In the genomic region with DNA sequence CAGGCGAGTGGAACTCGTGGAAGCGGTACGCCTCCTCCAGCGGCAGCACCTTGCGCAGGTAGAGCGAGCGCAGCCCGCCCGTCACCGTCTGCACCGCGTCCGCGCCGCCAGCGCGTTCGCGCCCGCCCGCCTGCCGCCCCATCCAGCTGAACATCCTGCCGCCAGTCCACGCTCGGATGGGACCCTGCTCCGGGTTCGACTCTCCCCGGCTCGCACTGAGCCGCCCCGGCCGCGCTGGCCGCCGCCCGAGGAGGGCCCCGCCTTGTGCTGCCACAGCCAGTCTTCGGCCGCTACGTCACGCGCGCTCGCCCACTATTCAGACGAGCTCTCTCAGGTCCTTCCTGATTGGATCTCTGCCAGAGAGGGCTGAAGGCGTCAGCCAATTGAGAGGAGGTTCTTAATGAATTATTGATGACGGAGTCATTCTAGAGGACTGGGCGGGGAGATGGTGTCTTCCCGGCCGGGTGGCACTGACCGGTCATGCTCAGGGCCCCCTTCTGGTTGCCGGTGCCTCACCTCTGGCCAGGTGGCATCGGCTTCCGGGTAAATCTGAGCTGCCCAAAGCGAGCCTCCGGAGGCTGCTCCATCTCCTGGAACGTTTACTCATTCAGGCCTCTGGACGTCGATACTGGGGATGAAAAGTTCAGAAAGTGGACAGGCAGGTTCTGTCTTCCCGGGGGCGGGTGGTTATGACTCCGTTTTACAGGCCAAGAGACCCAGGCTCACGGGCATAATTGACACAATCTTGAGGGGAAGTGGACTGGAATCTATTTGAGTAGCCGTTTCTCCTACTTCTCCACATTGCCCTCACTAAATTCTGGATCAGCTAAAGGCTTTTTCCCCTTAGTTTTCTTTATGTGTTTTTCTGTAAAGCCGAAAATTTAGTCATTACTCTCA, we compare ENCODE assay signal across 8 cellular contexts. TPM values are rescaled to one million over a fixed set of nuclear protein-coding genes. Genes with fewer than 3 reads are reported as not detected.
DNase-seq lines count a peak whose midpoint lies in the region; ATAC-seq, FAIRE-seq and TF ChIP-seq lines count a peak whose summit lies in the region.

A gene (minus strand): TSS at position 217 of the 897 bp plus-strand sequence. CDS start 63 bp downstream, at position 154.

- H3K4me3 ChIP-seq in endodermal cell (ENCODE audit: low read length) (peak within 1 kb of the TSS; percentile 96), mesendoderm (ENCODE audit: low read length) (peak within 1 kb of the TSS; percentile 91)

- H3K27me3 ChIP-seq in endodermal cell (ENCODE audit: control insufficient read depth, insufficient read depth, low read length, poor library complexity, severe bottlenecking): peaks cover 6% of the 10 kb centered on the region
- no peaks in the 10 kb centered on the region for H3K27me3 ChIP-seq in mesendoderm (ENCODE audit: insufficient read depth, low read length, poor library complexity)

- no peak within 1 kb of the TSS for H2BK120ac ChIP-seq in mesendoderm (ENCODE audit: low read depth, low read length)

- no peak within 1 kb of the TSS for H2BK15ac ChIP-seq in mesendoderm (replicated peaks; ENCODE audit: low read depth)

- H3K27me3 Mint-ChIP-seq in activated CD8-positive, alpha-beta memory T cell treated with anti-CD3 and anti-CD28 coated beads, Interleukin-2, amount 10 ng/mL, durations not matched to agents 7 days and 5 days: peaks cover 24% of the 10 kb centered on the region
- peaks cover 2% of the 10 kb centered on the region for H3K27me3 Mint-ChIP-seq in endodermal cell (ENCODE audit: insufficient read depth)

- H3K9me3 Mint-ChIP-seq in activated CD8-positive, alpha-beta memory T cell treated with anti-CD3 and anti-CD28 coated beads, Interleukin-2, amount 10 ng/mL, durations not matched to agents 7 days and 5 days (ENCODE audit: low read depth): no peaks in the 10 kb centered on the region
- no peaks in the 10 kb centered on the region for H3K9me3 Mint-ChIP-seq in endodermal cell

- 3 to 4% methylated on average over 9 to 66 of the region's 66 CpGs for WGBS in endodermal cell (ENCODE audit: insufficient coverage in 1 of 2, insufficient read length in 1 of 2), 2 experiments
- WGBS in mesendoderm (ENCODE audit: extremely low coverage, insufficient coverage, low lambda C conversion rate): no CpG with 5 or more reads among the region's 66 CpGs

- peak within 1 kb of the TSS; percentile 48 for H3K4me2 ChIP-seq in mesendoderm (ENCODE audit: low read length)

- H3K23ac ChIP-seq in mesendoderm (ENCODE audit: low read length): peak within 1 kb of the TSS; percentile 69

- no peak within 1 kb of the TSS for H2AK5ac ChIP-seq in mesendoderm (ENCODE audit: low read length)

- DNase-seq in Caki2 (ENCODE audit: low read depth) (peak; percentile 99), HTR-8/SVneo (ENCODE audit: insufficient read length, low spot score) (peak; percentile 97), NOMO-1 treated with dmso at 0.1 percent for 144 hours (lab: John Stamatoyannopoulos, UW; ENCODE audit: unreplicated experiment) (peak; percentile 96), endodermal cell (peak; percentile 99), mesendoderm (peak; percentile 100)
- peak; percentile 98 for DNase-seq in activated CD8-positive, alpha-beta memory T cell treated with anti-CD3 and anti-CD28 coated beads, Interleukin-2, amount 10 ng/mL, durations not matched to agents 7 days and 5 days
- peak; percentile 84 for DNase-seq in stimulated activated CD8-positive, alpha-beta memory T cell treated with anti-CD3 and anti-CD28 coated beads, Interleukin-15, amount 100 ng/mL, for 1 hour (ENCODE audit: low read depth)

- peak within 1 kb of the TSS; percentile 86 for H3K4me3 Mint-ChIP-seq in activated CD8-positive, alpha-beta memory T cell treated with anti-CD3 and anti-CD28 coated beads, Interleukin-2, amount 10 ng/mL, durations not matched to agents 7 days and 5 days
- peak within 1 kb of the TSS; percentile 83 for H3K4me3 Mint-ChIP-seq in endodermal cell

- CTCF ChIA-PET in activated CD8-positive, alpha-beta memory T cell treated with anti-CD3 and anti-CD28 coated beads, Interleukin-2, amount 10 ng/mL, durations not matched to agents 7 days and 5 days (lab: Charles Lee): interaction anchor here (1.0 to 5.2 kb wide), 9 partner anchors 9 to 198 kb away, joined by 3 to 47 read pairs (median 9); a partner anchor contains a TSS

- FAIRE-seq in HTR-8/SVneo (lab: Jason Lieb, UNC): peak; percentile 80

- H2BK5ac ChIP-seq in mesendoderm (ENCODE audit: low read length): peak within 1 kb of the TSS; percentile 77

- peak within 1 kb of the TSS; percentile 85 for H3K18ac ChIP-seq in mesendoderm (ENCODE audit: low read length)

- H3K27ac ChIP-seq in endodermal cell (ENCODE audit: low read depth, low read length) (no peak within 1 kb of the TSS), mesendoderm (ENCODE audit: low read depth, low read length) (peak within 1 kb of the TSS; percentile 3)

- no peaks in the 10 kb centered on the region for H3K79me1 ChIP-seq in mesendoderm (ENCODE audit: low read length)

- in situ Hi-C loops in Caki2 (cut with HindIII; ENCODE audit: low pct_unique_long_range_greater_than_20kb, low sequenced_read_pairs): no loop called here

- H3K36me3 ChIP-seq in endodermal cell (ENCODE audit: control insufficient read depth, insufficient read depth, low read length) (no peaks in the 10 kb centered on the region), mesendoderm (ENCODE audit: control insufficient read depth, insufficient read depth, low read length) (no peaks in the 10 kb centered on the region)

- H3K9me3 ChIP-seq in endodermal cell (ENCODE audit: control insufficient read depth, low read length): no peaks in the 10 kb centered on the region

- ATAC-seq in GM21367 (IDR thresholded peaks at IDR 0.05; ENCODE audit: unreplicated experiment): peak; percentile 69
- peak; percentile 92 for ATAC-seq in activated CD8-positive, alpha-beta memory T cell treated with anti-CD3 and anti-CD28 coated beads, Interleukin-2, amount 10 ng/mL, durations not matched to agents 7 days and 5 days

- H3K79me2 ChIP-seq in mesendoderm (ENCODE audit: control insufficient read depth, insufficient read depth, low read length): peaks cover 31% of the 10 kb centered on the region

- H4K5ac ChIP-seq in mesendoderm (ENCODE audit: low read length): no peak within 1 kb of the TSS

- peak within 1 kb of the TSS; percentile 91 for H3K27ac Mint-ChIP-seq in activated CD8-positive, alpha-beta memory T cell treated with anti-CD3 and anti-CD28 coated beads, Interleukin-2, amount 10 ng/mL, durations not matched to agents 7 days and 5 days
- H3K27ac Mint-ChIP-seq in endodermal cell: peak within 1 kb of the TSS; percentile 92

- H3K56ac ChIP-seq in mesendoderm (ENCODE audit: low read length): peak within 1 kb of the TSS; percentile 99

- H3K4me1 Mint-ChIP-seq in activated CD8-positive, alpha-beta memory T cell treated with anti-CD3 and anti-CD28 coated beads, Interleukin-2, amount 10 ng/mL, durations not matched to agents 7 days and 5 days: peaks cover 48% of the 10 kb centered on the region
- peaks cover 24% of the 10 kb centered on the region for H3K4me1 Mint-ChIP-seq in endodermal cell

- H3K36me3 Mint-ChIP-seq in activated CD8-positive, alpha-beta memory T cell treated with anti-CD3 and anti-CD28 coated beads, Interleukin-2, amount 10 ng/mL, durations not matched to agents 7 days and 5 days: peaks cover 8% of the 10 kb centered on the region
- no peaks in the 10 kb centered on the region for H3K36me3 Mint-ChIP-seq in endodermal cell (ENCODE audit: low read depth)

- no peak within 1 kb of the TSS for H4K8ac ChIP-seq in mesendoderm (ENCODE audit: low read depth, low read length)

- H3K9ac ChIP-seq in endodermal cell (ENCODE audit: extremely low read depth, low read length, poor library complexity, severe bottlenecking): peak within 1 kb of the TSS; percentile 52
- H3K9ac ChIP-seq in mesendoderm (ENCODE audit: low read length): peak within 1 kb of the TSS; percentile 95

- TF ChIP-seq CTCF in endodermal cell (conservative IDR thresholded peaks at IDR 0.05): peak; percentile 65

- H3K4me1 ChIP-seq in endodermal cell (ENCODE audit: control insufficient read depth, insufficient read depth, low read length): no peaks in the 10 kb centered on the region
- peaks cover 10% of the 10 kb centered on the region for H3K4me1 ChIP-seq in mesendoderm (ENCODE audit: control insufficient read depth, low read depth, low read length)

- H3K4ac ChIP-seq in mesendoderm (ENCODE audit: low read depth, low read length): no peak within 1 kb of the TSS

RNA-seq across cellular contexts. Expression of the gene that starts here (rescaled TPM):
- 3.0 and 3.8 TPM in 2 replicates for total RNA-seq in Caki2 (2014; rRNA removed; shearing (Covaris generic); ENCODE audit: low replicate concordance)
- total RNA-seq in activated CD8-positive, alpha-beta memory T cell treated with anti-CD3 and anti-CD28 coated beads, Interleukin-2, amount 10 ng/mL, durations not matched to agents 7 days and 5 days: 10 to 100 TPM; 15.6 to 19.8 TPM
- 10 to 100 TPM; 16.9 to 17.3 TPM for total RNA-seq in endodermal cell
- polyA plus RNA-seq in endodermal cell (2013, experiment 1 of 2): 6.8 TPM
- 7.0 TPM for polyA plus RNA-seq in endodermal cell (2013, experiment 2 of 2)
- 14.7 TPM for polyA plus RNA-seq in mesendoderm (2013, experiment 1 of 2)
- 14.6 TPM for polyA plus RNA-seq in mesendoderm (2013, experiment 2 of 2)
